In genomic region chr6:111922454-111923297, GRCh38 we compare ENCODE assay signal across 11 cellular contexts. TPM values are rescaled to one million over a fixed set of nuclear protein-coding genes. Genes with fewer than 3 reads are reported as not detected.
DNase-seq lines count a peak whose midpoint lies in the region; ATAC-seq and TF ChIP-seq lines count a peak whose summit lies in the region.
"Had no signal": no experiment of that assay in that cellular context is flagged by ENCODE, and none has a peak within 500 bp of the region (broad histone marks: within the 10 kb centered on the region; RNA-seq: fewer than 3 reads in every experiment).

No MANE protein-coding gene starts in this region.

- no peak for ATAC-seq in HG02852 (IDR thresholded peaks at IDR 0.05; ENCODE audit: unreplicated experiment)
- ATAC-seq: left lung had no signal

- DNase-seq in CD14-positive monocyte (ENCODE audit: low spot score) (no peak), HL-60 (ENCODE audit: low read depth in 1 of 2, low spot score in 1 of 2) (peak; percentile 52 to 69), NCI-H82 treated with DMSO at 0.1 percent for 48 hours (lab: John Stamatoyannopoulos, UW; ENCODE audit: unreplicated experiment) (peak; percentile 83), epithelial cell of esophagus (ENCODE audit: low read depth) (peak; percentile 50), mesothelial cell of epicardium (ENCODE audit: low spot score in 2 of 2, unreplicated experiment in 2 of 2) (no peak), RPMI8226 (no peak), posterior vena cava (ENCODE audit: low spot score) (no peak)
- DNase-seq: activated T-cell treated with anti-CD3 and anti-CD28 coated beads for 4 hours; effector memory CD4-positive, alpha-beta T cell; left lung had no signal

- H3K4me1 Mint-ChIP-seq in CD14-positive monocyte (peaks cover 59% of the 10 kb centered on the region), mesothelial cell of epicardium (peaks cover 18% of the 10 kb centered on the region)

- TF ChIP-seq CTCF in CD14-positive monocyte (IDR thresholded peaks at IDR 0.05), result no peak
- no peak for TF ChIP-seq CTCF in HL-60 (IDR thresholded peaks at IDR 0.05; ENCODE audit: insufficient read depth, low read length)
- no peak for TF ChIP-seq CTCF in epithelial cell of esophagus (IDR thresholded peaks at IDR 0.05; ENCODE audit: insufficient read depth, low read depth, low read length, missing control alignments)
- no peak for TF ChIP-seq CTCF in mesothelial cell of epicardium (IDR thresholded peaks at IDR 0.05; ENCODE audit: unreplicated experiment)

- no peak overlapping the region for H3K4me3 ChIP-seq in HL-60 (replicated peaks; ENCODE audit: insufficient read depth, low read length)
- no peak overlapping the region for H3K4me3 ChIP-seq in epithelial cell of esophagus (ENCODE audit: low read length)
- H3K4me3 ChIP-seq: left lung had no signal

- peak overlapping the region; percentile 60 for H3K27ac ChIP-seq in HL-60 (replicated peaks)
- H3K27ac ChIP-seq: left lung had no signal

- H3K27me3 Mint-ChIP-seq in CD14-positive monocyte (ENCODE audit: low read depth in 3 of 3), result peaks cover 0 to 2% (median 1%) of the 10 kb centered on the region in 3 donors
- H3K27me3 Mint-ChIP-seq in mesothelial cell of epicardium (ENCODE audit: low read depth), result peaks cover 7% of the 10 kb centered on the region

- H3K9me3 Mint-ChIP-seq in CD14-positive monocyte (peaks cover 0 to 3% (median 0%) of the 10 kb centered on the region in 7 donors), mesothelial cell of epicardium (no peaks in the 10 kb centered on the region)

- intact Hi-C loops in CD14-positive monocyte (cut with micrococcal nuclease), result loop anchor here in 1 of 2 donors (5.0 kb wide), 1 partner anchor 35 kb away; no protein-coding TSS in a partner anchor
- intact Hi-C loops in posterior vena cava (cut with DNase I), result no loop called here

- H3K27ac Mint-ChIP-seq in CD14-positive monocyte (peak overlapping the region in 4 of 7 donors; percentile 33 to 74 (median 68)), mesothelial cell of epicardium (no peak overlapping the region)

- no peaks in the 10 kb centered on the region for H3K27me3 ChIP-seq in HL-60 (ENCODE audit: insufficient read depth, poor library complexity, severe bottlenecking)
- H3K27me3 ChIP-seq: left lung had no signal

- H3K4me3 Mint-ChIP-seq in CD14-positive monocyte (no peak overlapping the region), mesothelial cell of epicardium (no peak overlapping the region)

- H3K36me3 Mint-ChIP-seq in CD14-positive monocyte (no peaks in the 10 kb centered on the region), mesothelial cell of epicardium (no peaks in the 10 kb centered on the region)

RNA-seq across cellular contexts. Expression of gene FYN, which starts 49.4 kb away (rescaled TPM):
- 100 to 1,000 TPM in 1 of 2 donors, 10 to 100 TPM in 1; 88.4 to 114 TPM for polyA plus RNA-seq in CD14-positive monocyte
- total RNA-seq in mesothelial cell of epicardium, result 104 to 123 TPM (median 115 TPM) in 3 replicates
- total RNA-seq in posterior vena cava, result 10 to 100 TPM; 87.0 to 94.7 TPM

Comparison
In these comparisons a context has a peak if more than half of its experiments do, and no peak if none do; other contexts are left out.
1. DNase-seq: peak in HL-60 (2 of 2), NCI-H82 treated with DMSO at 0.1 percent for 48 hours (single experiment) and epithelial cell of esophagus (single experiment); none in CD14-positive monocyte (single experiment), mesothelial cell of epicardium (0 of 2), RPMI8226 (single experiment) and posterior vena cava (single experiment).